In genomic region chr10:68105820-68106219, GRCh38 we compare ENCODE assay signal across 13 cellular contexts. TPM values are rescaled to one million over a fixed set of nuclear protein-coding genes. Genes with fewer than 3 reads are reported as not detected.
DNase-seq lines count a peak whose midpoint lies in the region; ATAC-seq and TF ChIP-seq lines count a peak whose summit lies in the region.
"Had no signal": no experiment of that assay in that cellular context is flagged by ENCODE, and none has a peak within 500 bp of the region (broad histone marks: within the 10 kb centered on the region; RNA-seq: fewer than 3 reads in every experiment).

No MANE protein-coding gene starts in this region.

- no peaks in the 10 kb centered on the region for H3K27me3 Mint-ChIP-seq in activated CD4-positive, alpha-beta T cell treated with anti-CD3 and anti-CD28 coated beads for 36 hours

- no peak for ATAC-seq in activated CD4-positive, alpha-beta T cell treated with anti-CD3 and anti-CD28 coated beads for 36 hours
- ATAC-seq: CD8-positive, alpha-beta T cell; left colon; T-cell had no signal

- no peaks in the 10 kb centered on the region for H3K4me1 Mint-ChIP-seq in activated CD4-positive, alpha-beta T cell treated with anti-CD3 and anti-CD28 coated beads for 36 hours
- H3K4me1 Mint-ChIP-seq: T-cell had no signal

- no peaks in the 10 kb centered on the region for H3K9me3 Mint-ChIP-seq in activated CD4-positive, alpha-beta T cell treated with anti-CD3 and anti-CD28 coated beads for 36 hours (ENCODE audit: low read depth)
- H3K9me3 Mint-ChIP-seq: CD8-positive, alpha-beta T cell; T-cell had no signal

- DNase-seq in AG04449 (ENCODE audit: low read depth, low spot score): no peak
- peak; percentile 53 for DNase-seq in T1000 (lab: John Stamatoyannopoulos, UW)
- peak; percentile 75 to 89 for DNase-seq in foreskin fibroblast
- no peak for DNase-seq in medulla oblongata (ENCODE audit: extremely low spot score)
- DNase-seq in NCI-H526 (lab: John Stamatoyannopoulos, UW): no peak
- no peak for DNase-seq in activated CD4-positive, alpha-beta T cell treated with anti-CD3 and anti-CD28 coated beads for 36 hours
- no peak for DNase-seq in NCI-H1417 (lab: John Stamatoyannopoulos, UW)
- DNase-seq: CD8-positive, alpha-beta T cell; KG1; left colon; pancreas; T-cell had no signal

- no peaks in the 10 kb centered on the region for H3K36me3 ChIP-seq in HEK293 (ENCODE audit: control insufficient read depth in 2 of 2, insufficient read depth in 1 of 2, low read length in 2 of 2)
- H3K36me3 ChIP-seq: pancreas had no signal

- TF ChIP-seq CTCF in AG04449 (IDR thresholded peaks at IDR 0.05; ENCODE audit: insufficient read depth, low read length, missing control alignments) (no peak), HEK293 (tag by site-specific recombination; IDR thresholded peaks at IDR 0.05) (no peak), foreskin fibroblast (IDR thresholded peaks at IDR 0.05; ENCODE audit: low read depth, low read length) (no peak)

- POLR2A ChIA-PET in AG04449 (lab: Yijun Ruan, JAX) (interaction anchor here (0.7 kb wide), 1 partner anchor 12 kb away, joined by 3 read pairs; no protein-coding TSS in a partner anchor), HEK293 (lab: Yijun Ruan, JAX) (no interaction called here)
- POLR2A ChIA-PET in activated CD4-positive, alpha-beta T cell treated with anti-CD3 and anti-CD28 coated beads for 36 hours (lab: Charles Lee): no interaction called here

- no peaks in the 10 kb centered on the region for H3K36me3 Mint-ChIP-seq in activated CD4-positive, alpha-beta T cell treated with anti-CD3 and anti-CD28 coated beads for 36 hours (ENCODE audit: low read depth)
- H3K36me3 Mint-ChIP-seq: CD8-positive, alpha-beta T cell; T-cell had no signal

- no peak overlapping the region for H3K27ac Mint-ChIP-seq in activated CD4-positive, alpha-beta T cell treated with anti-CD3 and anti-CD28 coated beads for 36 hours
- H3K27ac Mint-ChIP-seq: CD8-positive, alpha-beta T cell; T-cell had no signal

- H3K4me3 ChIP-seq in AG04449 (ENCODE audit: low read depth, low read length) (peak overlapping the region; percentile 50), HEK293 (ENCODE audit: low read depth, low read length) (no peak overlapping the region), foreskin fibroblast (ENCODE audit: low read depth in 1 of 2, low read length in 2 of 2) (peak overlapping the region in 1 of 2 donors; percentile 28)
- H3K4me3 ChIP-seq: pancreas had no signal

- no peaks in the 10 kb centered on the region for H3K9me3 ChIP-seq in HEK293 (ENCODE audit: control insufficient read depth, insufficient read depth, low read depth, low read length)
- H3K9me3 ChIP-seq: pancreas had no signal

- intact Hi-C loops in activated CD4-positive, alpha-beta T cell treated with anti-CD3 and anti-CD28 coated beads for 36 hours (cut with DNase I, micrococcal nuclease): no loop called here

- CTCF ChIA-PET in AG04449 (lab: Yijun Ruan, JAX): interaction anchor here (1.0 kb wide), 1 partner anchor 22 kb away, joined by 5 read pairs; no protein-coding TSS in a partner anchor
- CTCF ChIA-PET in HEK293 (lab: Yijun Ruan, JAX): no interaction called here
- CTCF ChIA-PET in activated CD4-positive, alpha-beta T cell treated with anti-CD3 and anti-CD28 coated beads for 36 hours (lab: Charles Lee): no interaction called here

- peaks cover 18% of the 10 kb centered on the region for H3K4me1 ChIP-seq in HEK293 (ENCODE audit: control insufficient read depth, insufficient read depth, low read length)

- no peak overlapping the region for H3K27ac ChIP-seq in HEK293 (ENCODE audit: extremely low read depth, low read depth, low read length)
- H3K27ac ChIP-seq: pancreas had no signal

- no peak overlapping the region for H3K4me3 Mint-ChIP-seq in activated CD4-positive, alpha-beta T cell treated with anti-CD3 and anti-CD28 coated beads for 36 hours
- H3K4me3 Mint-ChIP-seq: CD8-positive, alpha-beta T cell; T-cell had no signal

TF ChIP-seq in HEK293, 187 proteins besides CTCF, POLR2A, EP300 and RAD21 (continues in another document):
- TF ChIP-seq YY1 (tag by site-specific recombination; IDR thresholded peaks at IDR 0.05) (no peak), GLIS1 (tag by site-specific recombination; IDR thresholded peaks at IDR 0.05) (no peak), PRDM6 (tag by site-specific recombination; IDR thresholded peaks at IDR 0.05) (peak; percentile 61), OVOL3 (tag by site-specific recombination; IDR thresholded peaks at IDR 0.05) (no peak), ZNF133 (tag by site-specific recombination; IDR thresholded peaks at IDR 0.05) (no peak), TRIM28 (IDR thresholded peaks at IDR 0.05; ENCODE audit: borderline replicate concordance, low read length) (peak; percentile 36; the same call in 1 of the 2 replicates), ZSCAN18 (tag by site-specific recombination; IDR thresholded peaks at IDR 0.05) (no peak), MZF1 (tag by site-specific recombination; IDR thresholded peaks at IDR 0.05; ENCODE audit: borderline replicate concordance) (no peak), ZNF280C (tag by site-specific recombination; IDR thresholded peaks at IDR 0.05) (no peak), ZNF266 (tag by site-specific recombination; IDR thresholded peaks at IDR 0.05; ENCODE audit: low read depth) (no peak), ZNF488 (tag by site-specific recombination; IDR thresholded peaks at IDR 0.05) (no peak), ZNF48 (tag by site-specific recombination; IDR thresholded peaks at IDR 0.05) (no peak), ZNF223 (tag by site-specific recombination; IDR thresholded peaks at IDR 0.05) (no peak), ZBTB20 (tag by site-specific recombination; IDR thresholded peaks at IDR 0.05) (peak; percentile 58; the same call in 1 of the 2 replicates), ZNF24 (tag by site-specific recombination; IDR thresholded peaks at IDR 0.05) (0 out of 2 replicates have a peak, but pooled peaks have one; percentile 17), HOXA7 (CRISPR knock-in tag; IDR thresholded peaks at IDR 0.05; ENCODE audit: borderline replicate concordance) (no peak)

RNA-seq across cellular contexts. Expression of gene MYPN, which starts 3.5 kb away (rescaled TPM):
- total RNA-seq in activated CD4-positive, alpha-beta T cell treated with anti-CD3 and anti-CD28 coated beads for 36 hours: not detected
- total RNA-seq: CD8-positive, alpha-beta T cell; T-cell had no signal

RNA-seq across cellular contexts. Expression of gene HERC4, which starts 30.7 kb away (rescaled TPM):
- 10 to 100 TPM; 39.5 to 50.8 TPM for total RNA-seq in activated CD4-positive, alpha-beta T cell treated with anti-CD3 and anti-CD28 coated beads for 36 hours

Comparison
In these comparisons a context has a peak if more than half of its experiments do, and no peak if none do; other contexts are left out.
1. DNase-seq: peak in T1000 (single experiment) and foreskin fibroblast (2 of 2); none in AG04449 (single experiment), medulla oblongata (single experiment), NCI-H526 (0 of 2), activated CD4-positive, alpha-beta T cell treated with anti-CD3 and anti-CD28 coated beads for 36 hours (single experiment) and NCI-H1417 (0 of 3).